Comparison of ENCODE assay signal across 11 cellular contexts in the genomic region with DNA sequence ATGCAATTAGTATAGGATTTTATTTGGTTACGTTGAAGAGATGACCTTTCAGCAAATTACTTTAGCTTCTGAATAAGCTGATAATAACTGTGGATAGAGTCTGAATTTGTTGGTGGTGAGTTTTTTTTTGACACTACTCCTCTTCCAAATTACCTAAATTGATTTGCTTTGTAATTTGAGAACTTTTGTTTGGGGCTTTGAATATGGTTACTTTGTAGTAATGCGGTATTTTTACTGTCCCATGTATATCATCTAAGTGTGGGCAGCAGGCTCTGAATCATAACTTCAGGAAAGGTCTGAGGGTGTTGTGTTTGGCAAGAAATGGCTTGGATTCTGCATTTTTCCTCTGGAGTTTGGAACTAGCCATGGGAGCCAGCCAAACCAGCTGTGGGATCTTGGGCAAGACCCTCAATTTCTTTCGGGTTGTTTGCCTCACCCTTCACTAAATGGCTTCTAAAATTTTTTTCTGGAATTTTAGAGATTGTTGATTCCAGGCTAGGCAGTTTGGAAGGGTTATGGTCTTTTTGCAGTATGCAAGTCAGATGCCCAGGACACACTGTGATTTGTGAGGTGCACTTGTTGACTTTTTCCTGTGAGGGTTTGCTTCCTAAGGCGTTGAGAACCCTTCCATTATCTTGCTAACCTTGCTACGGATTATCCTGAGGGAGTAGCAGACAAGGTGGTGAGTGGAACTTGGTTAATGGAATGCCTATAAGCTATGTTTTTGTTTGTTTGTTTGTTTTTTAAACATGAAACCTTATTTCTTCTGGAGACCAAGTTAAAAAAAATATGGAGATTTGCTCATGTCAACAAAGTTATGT. TPM values are rescaled to one million over a fixed set of nuclear protein-coding genes. Genes with fewer than 3 reads are reported as not detected.
A peak's percentile ranks its signal among the peaks of the same experiment; 100 is the strongest.
DNase-seq lines count a peak whose midpoint lies in the region; ATAC-seq, FAIRE-seq and TF ChIP-seq lines count a peak whose summit lies in the region.
"Had no signal": no experiment of that assay in that cellular context is flagged by ENCODE, and none has a peak within 500 bp of the region (broad histone marks: within the 10 kb centered on the region; RNA-seq: fewer than 3 reads in every experiment).

No MANE protein-coding gene starts in this region.

- no peak overlapping the region for H4K8ac ChIP-seq in H1 (ENCODE audit: extremely low read depth, insufficient read depth, low read length)

- H4K5ac ChIP-seq in H1 (ENCODE audit: insufficient read length, low read depth, low read length), result no peak overlapping the region

- no peaks in the 10 kb centered on the region for H3K36me3 Mint-ChIP-seq in activated naive CD8-positive, alpha-beta T cell treated with anti-CD3 and anti-CD28 coated beads, Interleukin-2, amount 50 U/mL, for 24 hours (ENCODE audit: low read depth)
- H3K36me3 Mint-ChIP-seq: activated naive CD4-positive, alpha-beta T cell treated with anti-CD3 and anti-CD28 coated beads, Interleukin-2, amount 10 ng/mL, durations not matched to agents 7 days and 5 days had no signal

- TF ChIP-seq CTCF in KMS-11 (conservative IDR thresholded peaks at IDR 0.05; ENCODE audit: low read depth, low read length) (no peak), H1 (IDR thresholded peaks at IDR 0.05; ENCODE audit: control extremely low read depth in 1 of 3, insufficient read depth in 1 of 3, low read depth in 1 of 3, low read length in 3 of 3) (no peak), osteoblast (IDR thresholded peaks at IDR 0.05; ENCODE audit: extremely low read depth, low read depth, low read length) (no peak)

- H3K4me2 ChIP-seq in KMS-11, result peak overlapping the region; percentile 72; the same call in 1 of the 2 replicates
- H3K4me2 ChIP-seq in H1 (ENCODE audit: insufficient read depth in 1 of 2, low read depth in 2 of 2, low read length in 2 of 2), result peak overlapping the region; percentile 45 to 61
- peak overlapping the region; percentile 60 for H3K4me2 ChIP-seq in osteoblast (ENCODE audit: insufficient read depth, low read length)

- H3K27me3 Mint-ChIP-seq in activated naive CD8-positive, alpha-beta T cell treated with anti-CD3 and anti-CD28 coated beads, Interleukin-2, amount 50 U/mL, for 24 hours, result peaks cover 4% of the 10 kb centered on the region

- no peak overlapping the region for H3K18ac ChIP-seq in H1 (ENCODE audit: extremely low read depth, low read length)

- H2BK5ac ChIP-seq in H1 (ENCODE audit: low read depth, low read length), result no peak overlapping the region

- no peak overlapping the region for H2BK15ac ChIP-seq in H1 (ENCODE audit: low read length)

- 50% methylated on average over 5 of the region's 5 CpGs; no CpG with 5 or more reads in 1 of the 2 experiments for WGBS in H1 (ENCODE audit: extremely low coverage in 1 of 2, insufficient coverage in 1 of 2, insufficient read length in 1 of 2, insufficient replicate concordance in 2 of 2, low coverage in 1 of 2, low lambda C conversion rate in 2 of 2, missing lambda C conversion rate in 1 of 2), 2 experiments

- no peak overlapping the region for H2BK12ac ChIP-seq in H1 (ENCODE audit: low read depth, low read length)

- peaks cover 11% of the 10 kb centered on the region; the same call in 1 of the 2 replicates for H3K79me2 ChIP-seq in KMS-11 (ENCODE audit: insufficient read depth, low read depth)
- peaks cover 58 to 100% of the 10 kb centered on the region in 2 experiments for H3K79me2 ChIP-seq in H1 (ENCODE audit: control insufficient read depth in 1 of 2, insufficient read depth in 2 of 2, low read length in 2 of 2)
- peaks cover 71% of the 10 kb centered on the region for H3K79me2 ChIP-seq in osteoblast (ENCODE audit: insufficient read depth, low read length)

- H3K4me3 ChIP-seq in KMS-11 (IDR thresholded peaks at IDR 0.05; ENCODE audit: insufficient read depth, low read depth, low read length) (no peak overlapping the region), H1 (ENCODE audit: extremely low read depth in 1 of 4, insufficient read depth in 2 of 4, low read depth in 3 of 4, low read length in 4 of 4) (peak overlapping the region in 1 of 4 experiments; percentile 1; a peak in 1 of 8 replicates), osteoblast (ENCODE audit: insufficient read depth, low read length) (no peak overlapping the region)
- H3K4me3 ChIP-seq: prostate gland had no signal

- H2AFZ ChIP-seq in KMS-11 (ENCODE audit: low read depth), result no peak overlapping the region
- H2AFZ ChIP-seq in H1 (ENCODE audit: low read length), result no peak overlapping the region
- no peak overlapping the region for H2AFZ ChIP-seq in osteoblast (ENCODE audit: low read length)

- no peak overlapping the region for H3K14ac ChIP-seq in H1 (ENCODE audit: insufficient read length)

- no peak overlapping the region for H2AK5ac ChIP-seq in H1 (ENCODE audit: low read depth, low read length)

- H3K27ac ChIP-seq in KMS-11 (no peak overlapping the region), H1 (ENCODE audit: low read depth, low read length) (no peak overlapping the region), osteoblast (ENCODE audit: low read depth, low read length) (peak overlapping the region; percentile 61)
- H3K27ac ChIP-seq: prostate gland had no signal

- H3K9ac ChIP-seq in KMS-11 (no peak overlapping the region), H1 (replicated peaks in 1 of 4; ENCODE audit: extremely low read depth in 1 of 4, low read depth in 3 of 4, low read length in 3 of 4) (no peak overlapping the region)

- H2BK20ac ChIP-seq in H1 (ENCODE audit: low read length), result peak overlapping the region; percentile 24; the same call in 1 of the 2 replicates

- H4K91ac ChIP-seq in H1 (replicated peaks; ENCODE audit: insufficient read length, low read length), result no peak overlapping the region

- TF ChIP-seq POLR2A in H1 (IDR thresholded peaks at IDR 0.05; ENCODE audit: control extremely low read depth in 1 of 2, low read depth in 2 of 2, low read length in 2 of 2), result no peak

- peaks cover 8% of the 10 kb centered on the region for H3K79me1 ChIP-seq in H1 (ENCODE audit: low read depth, low read length)

- TF ChIP-seq EP300 in H1 (IDR thresholded peaks at IDR 0.05; ENCODE audit: borderline replicate concordance in 1 of 2, low read depth in 2 of 2, low read length in 2 of 2), result no peak

- no peak overlapping the region for H3K27ac Mint-ChIP-seq in activated naive CD8-positive, alpha-beta T cell treated with anti-CD3 and anti-CD28 coated beads, Interleukin-2, amount 50 U/mL, for 24 hours
- H3K27ac Mint-ChIP-seq: activated CD8-positive, alpha-beta T cell treated with anti-CD3 and anti-CD28 coated beads, Interleukin-2, amount 10 ng/mL, durations not matched to agents 7 days and 5 days; activated naive CD4-positive, alpha-beta T cell treated with anti-CD3 and anti-CD28 coated beads, Interleukin-2, amount 10 ng/mL, durations not matched to agents 7 days and 5 days had no signal

- POLR2A ChIA-PET in H1 (lab: Charles Lee; ENCODE audit: partially characterized antibody), result interaction anchor here (0.6 to 15.0 kb wide), 7 partner anchors 7 to 109 kb away, joined by 3 to 200 read pairs (median 5); partner anchors contain the start of gene PTPRG

- H3K9me3 ChIP-seq in H1 (ENCODE audit: insufficient read depth in 2 of 2, low read depth in 1 of 2, low read length in 1 of 2) (no peaks in the 10 kb centered on the region), osteoblast (ENCODE audit: low read depth, low read length) (no peaks in the 10 kb centered on the region)
- H3K9me3 ChIP-seq: prostate gland had no signal

- H3K56ac ChIP-seq in H1 (replicated peaks; ENCODE audit: insufficient read length, low read depth, low read length), result no peak overlapping the region

- CTCF ChIA-PET in H1 (lab: Charles Lee; ENCODE audit: partially characterized antibody), result interaction anchor here (1.0 to 3.0 kb wide), 3 partner anchors 7 to 615 kb away, joined by 4 to 17 read pairs (median 4); no protein-coding TSS in a partner anchor

- H3K27me3 ChIP-seq in KMS-11 (ENCODE audit: insufficient read depth, low read depth), result no peaks in the 10 kb centered on the region
- H3K27me3 ChIP-seq in H1 (replicated peaks in 1 of 4; ENCODE audit: control insufficient read depth in 3 of 4, extremely low read depth in 1 of 4, insufficient read depth in 3 of 4, low read length in 3 of 4), result no peaks in the 10 kb centered on the region
- H3K27me3 ChIP-seq in osteoblast (ENCODE audit: insufficient read depth, low read length), result no peaks in the 10 kb centered on the region

- no peak for TF ChIP-seq RAD21 in H1 (IDR thresholded peaks at IDR 0.05 in 1 of 2, conservative IDR thresholded peaks at IDR 0.05 in 1 of 2; ENCODE audit: low read depth in 2 of 2, low read length in 2 of 2)

- no peak for ATAC-seq in HG03378 (IDR thresholded peaks at IDR 0.05; ENCODE audit: unreplicated experiment)
- ATAC-seq in GM19452 (IDR thresholded peaks at IDR 0.05; ENCODE audit: unreplicated experiment), result no peak
- ATAC-seq in activated naive CD8-positive, alpha-beta T cell treated with anti-CD3 and anti-CD28 coated beads, Interleukin-2, amount 50 U/mL, for 24 hours, result no peak
- ATAC-seq: activated CD8-positive, alpha-beta T cell treated with anti-CD3 and anti-CD28 coated beads, Interleukin-2, amount 10 ng/mL, durations not matched to agents 7 days and 5 days had no signal

- no peaks in the 10 kb centered on the region for H3K4me1 Mint-ChIP-seq in activated naive CD8-positive, alpha-beta T cell treated with anti-CD3 and anti-CD28 coated beads, Interleukin-2, amount 50 U/mL, for 24 hours
- H3K4me1 Mint-ChIP-seq: activated naive CD4-positive, alpha-beta T cell treated with anti-CD3 and anti-CD28 coated beads, Interleukin-2, amount 10 ng/mL, durations not matched to agents 7 days and 5 days had no signal

- no peak overlapping the region for H3K4me3 Mint-ChIP-seq in activated naive CD8-positive, alpha-beta T cell treated with anti-CD3 and anti-CD28 coated beads, Interleukin-2, amount 50 U/mL, for 24 hours
- H3K4me3 Mint-ChIP-seq: activated CD8-positive, alpha-beta T cell treated with anti-CD3 and anti-CD28 coated beads, Interleukin-2, amount 10 ng/mL, durations not matched to agents 7 days and 5 days; activated naive CD4-positive, alpha-beta T cell treated with anti-CD3 and anti-CD28 coated beads, Interleukin-2, amount 10 ng/mL, durations not matched to agents 7 days and 5 days had no signal

- no peak overlapping the region for H2BK120ac ChIP-seq in H1 (replicated peaks; ENCODE audit: low read depth, low read length)

- peak; percentile 84 for DNase-seq in EL
- peak in 1 of 2 experiments; percentile 39 for DNase-seq in H1 (ENCODE audit: low read depth in 1 of 2, low spot score in 2 of 2)
- peak; percentile 84 for DNase-seq in osteoblast (ENCODE audit: insufficient read length, low spot score, missing footprints)
- no peak for DNase-seq in stimulated activated CD4-positive, alpha-beta T cell treated with anti-CD3 and anti-CD28 coated beads, Interleukin-1b, Interleukin-23, amount 100 ng/mL, for 48 hours
- DNase-seq in activated naive CD8-positive, alpha-beta T cell treated with anti-CD3 and anti-CD28 coated beads, Interleukin-2, amount 50 U/mL, for 24 hours, result no peak
- DNase-seq: activated CD8-positive, alpha-beta T cell treated with anti-CD3 and anti-CD28 coated beads, Interleukin-2, amount 10 ng/mL, durations not matched to agents 7 days and 5 days; activated naive CD4-positive, alpha-beta T cell treated with anti-CD3 and anti-CD28 coated beads, Interleukin-2, amount 10 ng/mL, durations not matched to agents 7 days and 5 days had no signal

- H3K36me3 ChIP-seq in KMS-11 (ENCODE audit: insufficient read depth), result no peaks in the 10 kb centered on the region
- H3K36me3 ChIP-seq in H1 (ENCODE audit: control insufficient read depth in 2 of 4, insufficient read depth in 4 of 4, low read length in 3 of 4), result peaks cover 0 to 7% (median 0%) of the 10 kb centered on the region in 4 experiments; a peak in 1 of 8 replicates
- no peaks in the 10 kb centered on the region for H3K36me3 ChIP-seq in osteoblast (ENCODE audit: insufficient read depth, low read length)
- H3K36me3 ChIP-seq: prostate gland had no signal

- no peak overlapping the region for H3K23ac ChIP-seq in H1 (ENCODE audit: insufficient read length)

- H4K20me1 ChIP-seq in KMS-11 (ENCODE audit: insufficient read depth), result no peaks in the 10 kb centered on the region
- H4K20me1 ChIP-seq in H1 (replicated peaks in 1 of 2; ENCODE audit: control insufficient read depth in 1 of 2, insufficient read depth in 2 of 2, low read length in 2 of 2), result peaks cover 39% of the 10 kb centered on the region in 2 experiments
- no peaks in the 10 kb centered on the region for H4K20me1 ChIP-seq in osteoblast (ENCODE audit: insufficient read depth, low read length)

- no peaks in the 10 kb centered on the region for H3K23me2 ChIP-seq in H1 (ENCODE audit: low read depth, low read length)

- peaks cover 7% of the 10 kb centered on the region for H3K9me3 Mint-ChIP-seq in activated naive CD8-positive, alpha-beta T cell treated with anti-CD3 and anti-CD28 coated beads, Interleukin-2, amount 50 U/mL, for 24 hours
- H3K9me3 Mint-ChIP-seq: activated naive CD4-positive, alpha-beta T cell treated with anti-CD3 and anti-CD28 coated beads, Interleukin-2, amount 10 ng/mL, durations not matched to agents 7 days and 5 days had no signal

- FAIRE-seq in H1 (lab: Jason Lieb, UNC), result peak; percentile 73

- H3K4me1 ChIP-seq in KMS-11 (ENCODE audit: low read depth, poor library complexity, severe bottlenecking), result peaks cover 83% of the 10 kb centered on the region
- H3K4me1 ChIP-seq in H1 (replicated peaks in 1 of 4; ENCODE audit: control insufficient read depth in 3 of 4, insufficient read depth in 4 of 4, low read length in 3 of 4), result peaks cover 3 to 24% (median 11%) of the 10 kb centered on the region in 4 experiments; a peak in 5 of 7 replicates
- H3K4me1 ChIP-seq in osteoblast (ENCODE audit: insufficient read depth, low read length), result peaks cover 63% of the 10 kb centered on the region
- H3K4me1 ChIP-seq: prostate gland had no signal

- no peak overlapping the region for H3K4ac ChIP-seq in H1 (replicated peaks; ENCODE audit: insufficient read length, low read depth, low read length)

RNA-seq across cellular contexts. Expression of gene PTPRG, which starts 10.4 kb away (rescaled TPM):
- total RNA-seq in H1 (2021; fragmentation: NEBNext Ultra II Directional; extraction: Animal tissue kit (Norgen Biotek cat#: 25700)), result 90.1 and 96.2 TPM in 2 replicates
- polyA plus RNA-seq in H1 (2011; rRNA removed), result 23.3 and 23.6 TPM in 2 replicates
- 21.3 TPM for polyA plus RNA-seq in H1 (2011; cell fraction: cytosol; rRNA removed)
- 58.4 TPM for polyA plus RNA-seq in H1 (2011; cell fraction: nucleus; rRNA removed)
- 32.5 to 53.4 TPM (median 45.1 TPM) in 4 replicates for polyA plus RNA-seq in H1 (2012, experiment 1 of 2)
- polyA plus RNA-seq in H1 (2012, experiment 2 of 2), result 2.0 TPM
- polyA plus RNA-seq in H1 (2013, experiment 1 of 2), result 96.2 TPM
- 92.9 TPM for polyA plus RNA-seq in H1 (2013, experiment 2 of 2)
- polyA minus RNA-seq in H1 (2011; rRNA and poly(A)+ RNA removed), result 145 and 178 TPM in 2 replicates
- 78.4 TPM for polyA minus RNA-seq in H1 (2011; cell fraction: cytosol; rRNA and poly(A)+ RNA removed)
- polyA minus RNA-seq in H1 (2011; cell fraction: nucleus; rRNA and poly(A)+ RNA removed), result 313 TPM
- total RNA-seq in osteoblast, result 148 TPM in 2 replicates
- total RNA-seq: activated CD8-positive, alpha-beta T cell treated with anti-CD3 and anti-CD28 coated beads, Interleukin-2, amount 10 ng/mL, durations not matched to agents 7 days and 5 days had no signal

Comparison
In these comparisons a context has a peak if more than half of its experiments do, and no peak if none do; other contexts are left out.
1. DNase-seq: peak in EL (single experiment) and osteoblast (single experiment); none in stimulated activated CD4-positive, alpha-beta T cell treated with anti-CD3 and anti-CD28 coated beads, Interleukin-1b, Interleukin-23, amount 100 ng/mL, for 48 hours (single experiment) and activated naive CD8-positive, alpha-beta T cell treated with anti-CD3 and anti-CD28 coated beads, Interleukin-2, amount 50 U/mL, for 24 hours (single experiment).
2. Peak in every context shown above with its lines, with median percentiles within 50 percentile points of each other: H3K4me2 ChIP-seq.